Comparison of ENCODE assay signal across 15 cellular contexts in genomic region chr14:99244960-99245340, GRCh38. TPM values are rescaled to one million over a fixed set of nuclear protein-coding genes. Genes with fewer than 3 reads are reported as not detected.
DNase-seq lines count a peak whose midpoint lies in the region; ATAC-seq lines count a peak whose summit lies in the region.
"Had no signal": no experiment of that assay in that cellular context is flagged by ENCODE, and none has a peak within 500 bp of the region (broad histone marks: within the 10 kb centered on the region; RNA-seq: fewer than 3 reads in every experiment).

No MANE protein-coding gene starts in this region.

- peaks cover 15% of the 10 kb centered on the region for H3K4me1 ChIP-seq in iPS DF 6.9 (ENCODE audit: control insufficient read depth, insufficient read depth, low read length)
- H3K4me1 ChIP-seq: A549, upper lobe of right lung had no signal

- H3K27ac ChIP-seq in iPS DF 6.9 (ENCODE audit: low read length) (no peak overlapping the region), skin epidermis (peak overlapping the region in 20 of 21 experiments; percentile 63 to 99 (median 78))
- H3K27ac ChIP-seq: A549, upper lobe of right lung had no signal

- H3K36me3 Mint-ChIP-seq in activated CD4-positive, alpha-beta T cell treated with anti-CD3 and anti-CD28 coated beads for 36 hours (ENCODE audit: low read depth): peaks cover 62% of the 10 kb centered on the region
- peaks cover 79% of the 10 kb centered on the region for H3K36me3 Mint-ChIP-seq in activated CD8-positive, alpha-beta T cell treated with anti-CD3 and anti-CD28 coated beads, Interleukin-2, amount 10 ng/mL, durations not matched to agents 7 days and 5 days (ENCODE audit: low read depth)
- no peaks in the 10 kb centered on the region for H3K36me3 Mint-ChIP-seq in stimulated activated memory B cell treated with anti-CD40 and anti-IgM and Interleukin-4, amounts not matched to agents 10 μg/mL and 1 μg/mL and 100 μg/mL, for 72 hours

- H3K27me3 Mint-ChIP-seq in activated CD4-positive, alpha-beta T cell treated with anti-CD3 and anti-CD28 coated beads for 36 hours: no peaks in the 10 kb centered on the region
- no peaks in the 10 kb centered on the region for H3K27me3 Mint-ChIP-seq in activated CD8-positive, alpha-beta T cell treated with anti-CD3 and anti-CD28 coated beads, Interleukin-2, amount 10 ng/mL, durations not matched to agents 7 days and 5 days (ENCODE audit: low read depth)
- peaks cover 46% of the 10 kb centered on the region for H3K27me3 Mint-ChIP-seq in stimulated activated memory B cell treated with anti-CD40 and anti-IgM and Interleukin-4, amounts not matched to agents 10 μg/mL and 1 μg/mL and 100 μg/mL, for 72 hours

- H3K4me3 ChIP-seq in iPS DF 6.9 (ENCODE audit: low read length) (peak overlapping the region; percentile 63; the same call in 1 of the 2 replicates), skin epidermis (peak overlapping the region in 2 of 7 experiments; percentile 22 to 29)
- H3K4me3 ChIP-seq: A549, mucosa of descending colon had no signal

- CTCF ChIA-PET in activated CD4-positive, alpha-beta T cell treated with anti-CD3 and anti-CD28 coated beads for 36 hours (lab: Charles Lee): interaction anchor here (0.9 to 1.6 kb wide), 8 partner anchors 9 to 62 kb away, joined by 3 to 9 read pairs (median 4); no protein-coding TSS in a partner anchor
- CTCF ChIA-PET in activated CD8-positive, alpha-beta T cell treated with anti-CD3 and anti-CD28 coated beads, Interleukin-2, amount 10 ng/mL, durations not matched to agents 7 days and 5 days (lab: Charles Lee): interaction anchor here (0.9 to 5.4 kb wide), 7 partner anchors 9 to 57 kb away, joined by 3 to 42 read pairs (median 5); no protein-coding TSS in a partner anchor

- no CpG with 5 or more reads among the region's 5 CpGs for WGBS in iPS DF 6.9 (ENCODE audit: insufficient coverage, insufficient read length)

- peak overlapping the region; percentile 93 for H3K27ac Mint-ChIP-seq in activated CD4-positive, alpha-beta T cell treated with anti-CD3 and anti-CD28 coated beads for 36 hours
- peak overlapping the region; percentile 88 for H3K27ac Mint-ChIP-seq in activated CD8-positive, alpha-beta T cell treated with anti-CD3 and anti-CD28 coated beads, Interleukin-2, amount 10 ng/mL, durations not matched to agents 7 days and 5 days
- H3K27ac Mint-ChIP-seq in stimulated activated memory B cell treated with anti-CD40 and anti-IgM and Interleukin-4, amounts not matched to agents 10 μg/mL and 1 μg/mL and 100 μg/mL, for 72 hours: no peak overlapping the region

- peaks cover 80% of the 10 kb centered on the region for H3K4me1 Mint-ChIP-seq in activated CD4-positive, alpha-beta T cell treated with anti-CD3 and anti-CD28 coated beads for 36 hours
- H3K4me1 Mint-ChIP-seq in activated CD8-positive, alpha-beta T cell treated with anti-CD3 and anti-CD28 coated beads, Interleukin-2, amount 10 ng/mL, durations not matched to agents 7 days and 5 days (ENCODE audit: low read depth): peaks cover 82% of the 10 kb centered on the region
- H3K4me1 Mint-ChIP-seq in stimulated activated memory B cell treated with anti-CD40 and anti-IgM and Interleukin-4, amounts not matched to agents 10 μg/mL and 1 μg/mL and 100 μg/mL, for 72 hours: no peaks in the 10 kb centered on the region

- no peaks in the 10 kb centered on the region for H3K27me3 ChIP-seq in iPS DF 6.9 (ENCODE audit: control insufficient read depth, insufficient read depth, low read length)

- POLR2A ChIA-PET in activated CD4-positive, alpha-beta T cell treated with anti-CD3 and anti-CD28 coated beads for 36 hours (lab: Charles Lee): interaction anchor here (0.8 to 0.9 kb wide), 2 partner anchors 14 to 24 kb away, joined by 4 to 9 read pairs; no protein-coding TSS in a partner anchor
- POLR2A ChIA-PET in activated CD8-positive, alpha-beta T cell treated with anti-CD3 and anti-CD28 coated beads, Interleukin-2, amount 10 ng/mL, durations not matched to agents 7 days and 5 days (lab: Charles Lee): interaction anchor here (1.2 to 28.3 kb wide), 4 partner anchors 9 to 21 kb away, joined by 5 to 767 read pairs (median 12); partner anchors contain the start of gene BCL11B

- H3K4me3 Mint-ChIP-seq in activated CD4-positive, alpha-beta T cell treated with anti-CD3 and anti-CD28 coated beads for 36 hours: peak overlapping the region; percentile 67
- H3K4me3 Mint-ChIP-seq in activated CD8-positive, alpha-beta T cell treated with anti-CD3 and anti-CD28 coated beads, Interleukin-2, amount 10 ng/mL, durations not matched to agents 7 days and 5 days: peak overlapping the region; percentile 73
- H3K4me3 Mint-ChIP-seq in stimulated activated memory B cell treated with anti-CD40 and anti-IgM and Interleukin-4, amounts not matched to agents 10 μg/mL and 1 μg/mL and 100 μg/mL, for 72 hours: no peak overlapping the region

- intact Hi-C loops in activated CD4-positive, alpha-beta T cell treated with anti-CD3 and anti-CD28 coated beads for 36 hours (cut with DNase I, micrococcal nuclease): loop anchor here in 1 of 2 experiments (2.0 to 5.0 kb wide), 2 partner anchors 16 to 58 kb away; no protein-coding TSS in a partner anchor

- H3K9me3 ChIP-seq in iPS DF 6.9 (ENCODE audit: control insufficient read depth, insufficient read depth, low read length): no peaks in the 10 kb centered on the region
- H3K9me3 ChIP-seq: A549, mucosa of descending colon, upper lobe of right lung had no signal

- no peaks in the 10 kb centered on the region for H3K9me3 Mint-ChIP-seq in activated CD4-positive, alpha-beta T cell treated with anti-CD3 and anti-CD28 coated beads for 36 hours (ENCODE audit: low read depth)
- no peaks in the 10 kb centered on the region for H3K9me3 Mint-ChIP-seq in activated CD8-positive, alpha-beta T cell treated with anti-CD3 and anti-CD28 coated beads, Interleukin-2, amount 10 ng/mL, durations not matched to agents 7 days and 5 days (ENCODE audit: insufficient read depth)
- no peaks in the 10 kb centered on the region for H3K9me3 Mint-ChIP-seq in stimulated activated memory B cell treated with anti-CD40 and anti-IgM and Interleukin-4, amounts not matched to agents 10 μg/mL and 1 μg/mL and 100 μg/mL, for 72 hours

- DNase-seq in activated CD4-positive, alpha-beta T cell treated with anti-CD3 and anti-CD28 coated beads for 36 hours: no peak
- DNase-seq in activated CD4-positive, alpha-beta T cell treated with anti-CD3 and anti-CD28 coated beads for 1 hour: no peak
- no peak for DNase-seq in activated CD8-positive, alpha-beta T cell treated with anti-CD3 and anti-CD28 coated beads, Interleukin-2, amount 10 ng/mL, durations not matched to agents 7 days and 5 days
- DNase-seq in iPS DF 6.9 (ENCODE audit: low read depth, low spot score) (no peak), epidermal melanocyte (ENCODE audit: insufficient read length, low spot score) (no peak)
- no peak for DNase-seq in stimulated activated CD4-positive, alpha-beta T cell treated with anti-CD3 and anti-CD28 coated beads, Interleukin-12 subunit alpha, Interleukin-12 subunit beta, amount 100 ng/mL, for 4 hours
- DNase-seq: amygdala; NCI-H1694; NK-92 treated with Interleukin-12 subunit alpha and Interleukin-12 subunit beta, amount 100 ng/mL, for 24 hours; upper lobe of right lung had no signal

- ATAC-seq in activated CD4-positive, alpha-beta T cell treated with anti-CD3 and anti-CD28 coated beads for 36 hours: no peak
- no peak for ATAC-seq in activated CD8-positive, alpha-beta T cell treated with anti-CD3 and anti-CD28 coated beads, Interleukin-2, amount 10 ng/mL, durations not matched to agents 7 days and 5 days
- ATAC-seq in stimulated activated memory B cell treated with anti-CD40 and anti-IgM and Interleukin-4, amounts not matched to agents 10 μg/mL and 1 μg/mL and 100 μg/mL, for 72 hours: no peak
- ATAC-seq: A549; activated CD4-positive, CD25-positive, alpha-beta regulatory T cell treated with anti-CD3 and anti-CD28 coated beads, Interleukin-2, amount 50 U/mL, for 24 hours; mucosa of descending colon had no signal

- H3K36me3 ChIP-seq in iPS DF 6.9 (ENCODE audit: control insufficient read depth, insufficient read depth, low read length): no peaks in the 10 kb centered on the region
- H3K36me3 ChIP-seq: upper lobe of right lung had no signal

RNA-seq across cellular contexts. Expression of gene BCL11B, which starts 27.0 kb away (rescaled TPM):
- total RNA-seq in activated CD4-positive, alpha-beta T cell treated with anti-CD3 and anti-CD28 coated beads for 36 hours: 10 to 100 TPM; 62.1 to 66.2 TPM
- total RNA-seq in activated CD8-positive, alpha-beta T cell treated with anti-CD3 and anti-CD28 coated beads, Interleukin-2, amount 10 ng/mL, durations not matched to agents 7 days and 5 days: 10 to 100 TPM; 68.6 to 70.6 TPM
